20 cellular contexts compared by ENCODE assay signal in the genomic region with DNA sequence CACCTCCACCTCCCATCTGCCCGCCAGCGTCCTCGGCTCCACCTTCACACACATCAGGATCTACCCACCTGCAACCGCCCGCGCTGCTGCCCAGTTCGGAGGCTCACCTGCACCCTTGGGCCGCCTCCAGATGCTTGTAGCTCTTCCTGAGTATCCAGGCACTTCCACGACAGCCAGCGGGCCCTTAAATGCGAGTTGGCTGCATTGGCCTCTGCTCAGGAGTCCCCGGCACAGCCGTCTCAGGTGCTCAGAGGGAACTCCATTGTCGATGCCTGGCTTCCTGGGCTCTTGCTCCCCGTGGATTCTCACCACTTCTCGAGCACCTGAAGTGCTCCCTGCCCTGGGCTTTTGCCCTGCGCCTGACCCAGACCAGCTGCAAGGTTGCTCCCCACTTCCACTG. TPM values are rescaled to one million over a fixed set of nuclear protein-coding genes. Genes with fewer than 3 reads are reported as not detected.
A peak's percentile ranks its signal among the peaks of the same experiment; 100 is the strongest.
DNase-seq lines count a peak whose midpoint lies in the region; ATAC-seq and TF ChIP-seq lines count a peak whose summit lies in the region.
"Had no signal": no experiment of that assay in that cellular context is flagged by ENCODE, and none has a peak within 500 bp of the region (broad histone marks: within the 10 kb centered on the region; RNA-seq: fewer than 3 reads in every experiment).

No MANE protein-coding gene starts in this region.

- H3K9me3 ChIP-seq in WERI-Rb-1 (ENCODE audit: severe bottlenecking) (no peaks in the 10 kb centered on the region), osteoblast (ENCODE audit: low read depth, low read length) (no peaks in the 10 kb centered on the region)
- H3K9me3 ChIP-seq: SJSA1 had no signal

- H3K9me3 Mint-ChIP-seq in GM23338, result no peaks in the 10 kb centered on the region
- no peaks in the 10 kb centered on the region for H3K9me3 Mint-ChIP-seq in activated naive CD4-positive, alpha-beta T cell treated with anti-CD3 and anti-CD28 coated beads for 36 hours
- H3K9me3 Mint-ChIP-seq: IgD-negative memory B cell had no signal

- DNase-seq in COLO668 (lab: John Stamatoyannopoulos, UW; ENCODE audit: unreplicated experiment) (peak; percentile 41), GM23338 (ENCODE audit: low spot score) (no peak), WERI-Rb-1 (no peak), osteoblast (ENCODE audit: insufficient read length, low spot score, missing footprints) (peak; percentile 73)
- DNase-seq in activated CD4-positive, alpha-beta T cell treated with anti-CD3 and anti-CD28 coated beads for 4 hours, result no peak
- DNase-seq in activated naive CD4-positive, alpha-beta T cell treated with anti-CD3 and anti-CD28 coated beads for 36 hours, result no peak
- DNase-seq: DMS 273 treated with DMSO at 0.1 percent for 48 hours, EL, NCI-H1048, NCI-H1436 treated with DMSO at 0.1 percent for 48 hours, NCI-H2081, NCI-H2227 treated with DMSO at 0.1 percent for 48 hours, NCI-H524 treated with DMSO at 0.1 percent for 48 hours, PC-9, T-helper 17 cell had no signal

- H3K36me3 ChIP-seq in GM23338 (ENCODE audit: insufficient read depth) (no peaks in the 10 kb centered on the region), WERI-Rb-1 (no peaks in the 10 kb centered on the region), osteoblast (ENCODE audit: insufficient read depth, low read length) (no peaks in the 10 kb centered on the region)
- H3K36me3 ChIP-seq: SJSA1 had no signal

- H3K4me1 ChIP-seq in GM23338 (ENCODE audit: insufficient read depth) (no peaks in the 10 kb centered on the region), osteoblast (ENCODE audit: insufficient read depth, low read length) (no peaks in the 10 kb centered on the region)
- H3K4me1 ChIP-seq: SJSA1 had no signal

- intact Hi-C loops in activated naive CD4-positive, alpha-beta T cell treated with anti-CD3 and anti-CD28 coated beads for 36 hours (cut with micrococcal nuclease), result no loop called here

- H3K27me3 ChIP-seq in GM23338 (ENCODE audit: insufficient read depth) (no peaks in the 10 kb centered on the region), WERI-Rb-1 (ENCODE audit: insufficient read depth, low read depth, severe bottlenecking) (no peaks in the 10 kb centered on the region), osteoblast (ENCODE audit: insufficient read depth, low read length) (no peaks in the 10 kb centered on the region)
- H3K27me3 ChIP-seq: SJSA1 had no signal

- 0 out of 2 replicates have a peak overlapping the region, but pooled peaks have one; percentile 66 for H2AFZ ChIP-seq in GM23338
- H2AFZ ChIP-seq in osteoblast (ENCODE audit: low read length), result no peak overlapping the region
- H2AFZ ChIP-seq: PC-9 had no signal

- H3K4me3 ChIP-seq in GM23338, result no peak overlapping the region
- H3K4me3 ChIP-seq in WERI-Rb-1 (ENCODE audit: low read depth, low read length), result no peak overlapping the region
- H3K4me3 ChIP-seq in osteoblast (ENCODE audit: insufficient read depth, low read length), result no peak overlapping the region
- H3K4me3 ChIP-seq: GM12878, PC-9, SJSA1 had no signal

- no peaks in the 10 kb centered on the region for H4K20me1 ChIP-seq in GM23338 (replicated peaks; ENCODE audit: insufficient read depth)
- H4K20me1 ChIP-seq in osteoblast (ENCODE audit: insufficient read depth, low read length), result no peaks in the 10 kb centered on the region

- ATAC-seq in GM23338 (no peak), GM21619 (IDR thresholded peaks at IDR 0.05; ENCODE audit: unreplicated experiment) (no peak)
- ATAC-seq: GM12878, T-helper 17 cell had no signal

- H3K27me3 Mint-ChIP-seq in GM23338 (ENCODE audit: insufficient read depth, low read depth, poor library complexity), result peaks cover 12% of the 10 kb centered on the region
- H3K27me3 Mint-ChIP-seq in activated naive CD4-positive, alpha-beta T cell treated with anti-CD3 and anti-CD28 coated beads for 36 hours (ENCODE audit: low read depth), result no peaks in the 10 kb centered on the region

- CTCF ChIA-PET in activated naive CD4-positive, alpha-beta T cell treated with anti-CD3 and anti-CD28 coated beads for 36 hours (lab: Charles Lee), result interaction anchor here (0.8 to 7.5 kb wide), 2 partner anchors 37 to 69 kb away, joined by 3 to 129 read pairs; no protein-coding TSS in a partner anchor

- H3K79me2 ChIP-seq in GM23338 (replicated peaks; ENCODE audit: insufficient read depth) (no peaks in the 10 kb centered on the region), osteoblast (ENCODE audit: insufficient read depth, low read length) (no peaks in the 10 kb centered on the region)

- H3K4me3 Mint-ChIP-seq in GM23338, result no peak overlapping the region
- H3K4me3 Mint-ChIP-seq in activated naive CD4-positive, alpha-beta T cell treated with anti-CD3 and anti-CD28 coated beads for 36 hours, result no peak overlapping the region
- H3K4me3 Mint-ChIP-seq: T-helper 17 cell had no signal

- TF ChIP-seq CTCF in GM23338 (conservative IDR thresholded peaks at IDR 0.05; ENCODE audit: low read depth in 2 of 2), result no peak
- no peak for TF ChIP-seq CTCF in WERI-Rb-1 (IDR thresholded peaks at IDR 0.05; ENCODE audit: low read depth, low read length)
- TF ChIP-seq CTCF in osteoblast (IDR thresholded peaks at IDR 0.05; ENCODE audit: extremely low read depth, low read depth, low read length), result no peak

- H3K4me1 Mint-ChIP-seq in GM23338, result peaks cover 6% of the 10 kb centered on the region
- H3K4me1 Mint-ChIP-seq in activated naive CD4-positive, alpha-beta T cell treated with anti-CD3 and anti-CD28 coated beads for 36 hours (ENCODE audit: low read depth), result peaks cover 5% of the 10 kb centered on the region

- H3K36me3 Mint-ChIP-seq in GM23338 (ENCODE audit: low read depth), result no peaks in the 10 kb centered on the region
- no peaks in the 10 kb centered on the region for H3K36me3 Mint-ChIP-seq in activated naive CD4-positive, alpha-beta T cell treated with anti-CD3 and anti-CD28 coated beads for 36 hours (ENCODE audit: low read depth)
- H3K36me3 Mint-ChIP-seq: IgD-negative memory B cell had no signal

- H3F3A ChIP-seq in GM23338 (replicated peaks; ENCODE audit: low read depth), result no peaks in the 10 kb centered on the region

- H3K9me2 ChIP-seq in GM23338 (ENCODE audit: insufficient read depth), result no peaks in the 10 kb centered on the region

- H3K27ac Mint-ChIP-seq in GM23338, result no peak overlapping the region
- H3K27ac Mint-ChIP-seq in activated naive CD4-positive, alpha-beta T cell treated with anti-CD3 and anti-CD28 coated beads for 36 hours, result no peak overlapping the region
- H3K27ac Mint-ChIP-seq: IgD-negative memory B cell, T-helper 17 cell had no signal

- H3K4me2 ChIP-seq in GM23338, result no peak overlapping the region
- H3K4me2 ChIP-seq in osteoblast (ENCODE audit: insufficient read depth, low read length), result no peak overlapping the region
- H3K4me2 ChIP-seq: PC-9 had no signal

- H3K27ac ChIP-seq in GM23338 (ENCODE audit: low read depth), result no peak overlapping the region
- H3K27ac ChIP-seq in WERI-Rb-1, result peak overlapping the region; percentile 60
- no peak overlapping the region for H3K27ac ChIP-seq in osteoblast (ENCODE audit: low read depth, low read length)
- H3K27ac ChIP-seq: C4-2B, PC-9, SJSA1 had no signal

TF ChIP-seq in GM23338, 12 proteins besides CTCF, POLR2A, EP300 and RAD21 (continues in another document):
- TF ChIP-seq EZH2phosphoT487 (IDR thresholded peaks at IDR 0.05; ENCODE audit: unreplicated experiment) (no peak), NANOG (IDR thresholded peaks at IDR 0.05; ENCODE audit: borderline replicate concordance) (no peak), CREB1 (CRISPR knock-in tag; IDR thresholded peaks at IDR 0.05; ENCODE audit: low read depth) (no peak), POLR2AphosphoS5 (IDR thresholded peaks at IDR 0.05; ENCODE audit: low read depth) (no peak), ETS1 (IDR thresholded peaks at IDR 0.05) (no peak), ZNF114 (CRISPR knock-in tag; IDR thresholded peaks at IDR 0.05) (no peak), STAT1 (IDR thresholded peaks at IDR 0.05; ENCODE audit: unreplicated experiment) (no peak)

RNA-seq across cellular contexts. Expression of gene CDCA4, which starts 21.9 kb away (rescaled TPM):
- 62.4 and 70.7 TPM in 2 replicates for total RNA-seq in GM23338 (2014; rRNA removed; shearing (Covaris generic))
- polyA plus RNA-seq in GM23338 (2016; fragmentation: Nextera tagmentation; extraction: Ambion mirVana), result 32.6 and 37.1 TPM in 2 replicates
- total RNA-seq in osteoblast, result 13.3 and 13.8 TPM in 2 replicates
- total RNA-seq in activated naive CD4-positive, alpha-beta T cell treated with anti-CD3 and anti-CD28 coated beads for 36 hours, result 10 to 100 TPM; 59.6 to 60.4 TPM

RNA-seq across cellular contexts. Expression of gene GPR132, which starts 22.4 kb away (rescaled TPM):
- 0.14 TPM in 1 of 2 replicates, not detected in the other for total RNA-seq in GM23338 (2014; rRNA removed; shearing (Covaris generic))
- 0.09 TPM in 1 of 2 replicates, not detected in the other for polyA plus RNA-seq in GM23338 (2016; fragmentation: Nextera tagmentation; extraction: Ambion mirVana)
- under 0.01 TPM in 2 replicates for total RNA-seq in osteoblast
- total RNA-seq in activated naive CD4-positive, alpha-beta T cell treated with anti-CD3 and anti-CD28 coated beads for 36 hours, result 10 to 100 TPM; 11.3 to 15.3 TPM
- total RNA-seq: PC-9, SJSA1 had no signal

RNA-seq across cellular contexts. Expression of gene CLBA1, which starts 57.2 kb away (rescaled TPM):
- total RNA-seq in GM23338 (2014; rRNA removed; shearing (Covaris generic)), result 1.8 and 4.9 TPM in 2 replicates
- 1.6 and 1.7 TPM in 2 replicates for polyA plus RNA-seq in GM23338 (2016; fragmentation: Nextera tagmentation; extraction: Ambion mirVana)
- total RNA-seq in osteoblast, result 11.5 and 12.3 TPM in 2 replicates
- under 1 TPM; 0.40 to 0.43 TPM for total RNA-seq in activated naive CD4-positive, alpha-beta T cell treated with anti-CD3 and anti-CD28 coated beads for 36 hours

Comparison
In these comparisons a context has a peak if more than half of its experiments do, and no peak if none do; other contexts are left out.
1. DNase-seq: peak in COLO668 (single experiment) and osteoblast (single experiment); none in GM23338 (single experiment), WERI-Rb-1 (single experiment), activated CD4-positive, alpha-beta T cell treated with anti-CD3 and anti-CD28 coated beads for 4 hours (0 of 2) and activated naive CD4-positive, alpha-beta T cell treated with anti-CD3 and anti-CD28 coated beads for 36 hours (single experiment).
2. RNA of gene GPR132, which starts 22.4 kb away (total RNA-seq): 11.3 to 15.3 TPM in activated naive CD4-positive, alpha-beta T cell treated with anti-CD3 and anti-CD28 coated beads for 36 hours; 0.14 TPM in GM23338 and under 0.01 TPM in osteoblast; every median in the first group is over 10 times any median in the second.